ENCODE assay signal across 3 cellular contexts in the genomic region with DNA sequence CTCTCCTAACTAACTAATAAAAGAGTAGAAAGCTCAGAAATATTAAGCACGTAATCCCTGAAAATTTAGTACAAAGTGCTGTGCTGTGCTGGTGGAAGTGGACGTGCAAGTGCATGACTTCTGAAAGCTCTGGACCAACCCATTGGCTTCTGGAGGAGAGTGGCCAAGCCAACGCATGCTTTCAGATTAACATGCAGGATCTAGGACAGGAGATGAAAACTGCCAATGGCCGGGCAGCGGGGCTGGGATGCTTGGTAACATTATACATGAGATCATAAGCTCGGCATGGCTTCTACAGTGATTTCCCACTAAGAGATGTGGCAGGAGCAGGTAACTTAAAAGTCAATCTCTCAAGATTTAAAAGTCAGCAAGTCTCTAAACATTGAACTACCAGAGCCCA.
"Had no signal": no experiment of that assay in that cellular context is flagged by ENCODE, and none has a peak within 500 bp of the region (broad histone marks: within the 10 kb centered on the region; RNA-seq: fewer than 3 reads in every experiment).

No MANE protein-coding gene starts in this region.

- ATAC-seq: GM12878 had no signal

- H3K4me3 ChIP-seq: GM12878 had no signal

- DNase-seq: GDM1, GF-D8 had no signal
